ENCODE assay signal across 10 cellular contexts in the genomic region with DNA sequence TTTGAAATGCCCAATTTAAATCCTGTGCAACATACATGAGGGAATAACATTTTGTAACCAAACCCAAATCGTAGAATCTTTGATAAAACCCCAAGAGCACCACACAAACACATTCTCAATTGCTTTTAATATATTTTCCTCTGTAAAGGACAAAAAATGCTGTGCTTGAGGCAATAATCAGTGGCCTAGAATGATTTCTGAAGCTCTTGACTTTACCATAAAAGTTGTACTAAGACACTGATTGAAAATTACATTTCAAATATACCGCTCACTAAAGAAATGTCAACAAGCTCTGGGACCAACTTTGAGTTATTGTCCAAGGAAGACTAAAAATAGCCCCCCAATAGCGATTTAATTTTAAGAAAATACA. TPM values are rescaled to one million over a fixed set of nuclear protein-coding genes. Genes with fewer than 3 reads are reported as not detected.
DNase-seq lines count a peak whose midpoint lies in the region; ATAC-seq and TF ChIP-seq lines count a peak whose summit lies in the region.
"Had no signal": no experiment of that assay in that cellular context is flagged by ENCODE, and none has a peak within 500 bp of the region (broad histone marks: within the 10 kb centered on the region; RNA-seq: fewer than 3 reads in every experiment).

No MANE protein-coding gene starts in this region.

- peaks cover 21% of the 10 kb centered on the region for H3K4me1 Mint-ChIP-seq in activated CD4-positive, alpha-beta memory T cell treated with anti-CD3 and anti-CD28 coated beads, Interleukin-2, amount 10 ng/mL, durations not matched to agents 7 days and 5 days

- POLR2A ChIA-PET in AG04450 (lab: Yijun Ruan, JAX): no interaction called here
- POLR2A ChIA-PET in activated CD4-positive, alpha-beta memory T cell treated with anti-CD3 and anti-CD28 coated beads, Interleukin-2, amount 10 ng/mL, durations not matched to agents 7 days and 5 days (lab: Charles Lee): interaction anchor here (1.0 to 3.5 kb wide), 2 partner anchors 34 to 123 kb away, joined by 3 to 20 read pairs; partner anchors contain the start of gene TTC8

- peaks cover 4% of the 10 kb centered on the region for H3K27me3 Mint-ChIP-seq in activated CD4-positive, alpha-beta memory T cell treated with anti-CD3 and anti-CD28 coated beads, Interleukin-2, amount 10 ng/mL, durations not matched to agents 7 days and 5 days

- peak overlapping the region; percentile 91 for H2AFZ ChIP-seq in DND-41 (ENCODE audit: low read depth, low read length)

- CTCF ChIA-PET in AG04450 (lab: Charles Lee): interaction anchor here (1.6 kb wide), 1 partner anchor 124 kb away, joined by 5 read pairs; no protein-coding TSS in a partner anchor
- CTCF ChIA-PET in activated CD4-positive, alpha-beta memory T cell treated with anti-CD3 and anti-CD28 coated beads, Interleukin-2, amount 10 ng/mL, durations not matched to agents 7 days and 5 days (lab: Charles Lee): no interaction called here

- no peaks in the 10 kb centered on the region for H3K27me3 ChIP-seq in AG04450 (ENCODE audit: control insufficient read depth, insufficient read depth, low read length)
- H3K27me3 ChIP-seq in DND-41 (ENCODE audit: insufficient read depth, low read length, poor library complexity): no peaks in the 10 kb centered on the region
- H3K27me3 ChIP-seq in lower lobe of right lung (ENCODE audit: low read depth): no peaks in the 10 kb centered on the region

- no peaks in the 10 kb centered on the region for H4K20me1 ChIP-seq in DND-41 (ENCODE audit: insufficient read depth, low read length)

- peaks cover 6% of the 10 kb centered on the region for H3K9me3 Mint-ChIP-seq in activated CD4-positive, alpha-beta memory T cell treated with anti-CD3 and anti-CD28 coated beads, Interleukin-2, amount 10 ng/mL, durations not matched to agents 7 days and 5 days

- peaks cover 24% of the 10 kb centered on the region; the same call in 1 of the 2 replicates for H3K79me2 ChIP-seq in DND-41 (ENCODE audit: insufficient read depth, low read length)

- no peak for TF ChIP-seq CTCF in AG04450 (IDR thresholded peaks at IDR 0.05; ENCODE audit: low read depth, low read length)
- no peak for TF ChIP-seq CTCF in DND-41 (IDR thresholded peaks at IDR 0.05; ENCODE audit: borderline replicate concordance, extremely low read depth, low read length, poor library complexity, severe bottlenecking)
- no peak for TF ChIP-seq CTCF in lower lobe of right lung (IDR thresholded peaks at IDR 0.05)
- TF ChIP-seq CTCF in mucosa of descending colon (IDR thresholded peaks at IDR 0.05): no peak

- H3K9me3 ChIP-seq in AG04450 (ENCODE audit: control insufficient read depth, insufficient read depth, low read length): no peaks in the 10 kb centered on the region
- peaks cover 2% of the 10 kb centered on the region for H3K9me3 ChIP-seq in DND-41 (ENCODE audit: insufficient read depth, low read length, severe bottlenecking)
- no peaks in the 10 kb centered on the region for H3K9me3 ChIP-seq in lower lobe of right lung
- no peaks in the 10 kb centered on the region for H3K9me3 ChIP-seq in mucosa of descending colon

- intact Hi-C loops in lower lobe of right lung (cut with DNase I): no loop called here
- intact Hi-C loops in mucosa of descending colon (cut with DNase I, micrococcal nuclease): no loop called here

- H3K9ac ChIP-seq in DND-41 (ENCODE audit: low read depth, low read length): peak overlapping the region; percentile 81

- H3K36me3 ChIP-seq in DND-41 (ENCODE audit: insufficient read depth, low read length) (no peaks in the 10 kb centered on the region), lower lobe of right lung (no peaks in the 10 kb centered on the region), mucosa of descending colon (ENCODE audit: low read depth) (no peaks in the 10 kb centered on the region)
- H3K36me3 ChIP-seq: cardiac muscle cell had no signal

- peak overlapping the region; percentile 82 for H3K4me3 Mint-ChIP-seq in activated CD4-positive, alpha-beta memory T cell treated with anti-CD3 and anti-CD28 coated beads, Interleukin-2, amount 10 ng/mL, durations not matched to agents 7 days and 5 days

- no peak for ATAC-seq in DND-41 (ENCODE audit: insufficient read depth, low read depth)
- no peak for ATAC-seq in lower lobe of right lung
- ATAC-seq in HG03457 (IDR thresholded peaks at IDR 0.05; ENCODE audit: unreplicated experiment): no peak
- ATAC-seq in mucosa of descending colon: no peak

- H3K4me2 ChIP-seq in DND-41 (ENCODE audit: insufficient read depth, low read length): peak overlapping the region; percentile 100

- H3K4me1 ChIP-seq in DND-41 (ENCODE audit: insufficient read depth, low read length): peaks cover 31% of the 10 kb centered on the region
- peaks cover 13% of the 10 kb centered on the region for H3K4me1 ChIP-seq in lower lobe of right lung
- no peaks in the 10 kb centered on the region for H3K4me1 ChIP-seq in mucosa of descending colon (ENCODE audit: low read depth)

- H3K4me3 ChIP-seq in AG04450 (ENCODE audit: low read depth, low read length) (peak overlapping the region; percentile 75), DND-41 (ENCODE audit: low read depth in 1 of 2, low read length in 2 of 2) (peak overlapping the region; percentile 67 to 97; a peak in 3 of 4 replicates), lower lobe of right lung (peak overlapping the region; percentile 65), mucosa of descending colon (no peak overlapping the region)

- no peak overlapping the region for H3K27ac Mint-ChIP-seq in activated CD4-positive, alpha-beta memory T cell treated with anti-CD3 and anti-CD28 coated beads, Interleukin-2, amount 10 ng/mL, durations not matched to agents 7 days and 5 days

- H3K27ac ChIP-seq in AG04450 (ENCODE audit: low read depth, low read length): no peak overlapping the region
- H3K27ac ChIP-seq in DND-41 (ENCODE audit: low read length): no peak overlapping the region
- H3K27ac ChIP-seq in lower lobe of right lung: no peak overlapping the region
- H3K27ac ChIP-seq: cardiac muscle cell had no signal

- no peak for DNase-seq in AG04450 (ENCODE audit: low read depth, low spot score)
- no peak for DNase-seq in DND-41
- DNase-seq in activated CD4-positive, alpha-beta memory T cell treated with anti-CD3 and anti-CD28 coated beads, Interleukin-2, amount 10 ng/mL, durations not matched to agents 7 days and 5 days: no peak
- DNase-seq in lower lobe of right lung: no peak
- no peak for DNase-seq in DMS79 (lab: John Stamatoyannopoulos, UW)
- DNase-seq in stimulated activated CD4-positive, alpha-beta T cell treated with anti-CD3 and anti-CD28 coated beads, Interleukin-4, amount 100 ng/mL, for 4 hours: no peak
- DNase-seq in mucosa of descending colon: no peak
- DNase-seq: NCI-H187 treated with DMSO at 0.1 percent for 48 hours had no signal

- H3K36me3 Mint-ChIP-seq in activated CD4-positive, alpha-beta memory T cell treated with anti-CD3 and anti-CD28 coated beads, Interleukin-2, amount 10 ng/mL, durations not matched to agents 7 days and 5 days (ENCODE audit: low read depth): peaks cover 5% of the 10 kb centered on the region

RNA-seq across cellular contexts. Expression of gene EML5, which starts 1.5 kb away (rescaled TPM):
- 3.0 and 3.6 TPM in 2 replicates for polyA plus RNA-seq in AG04450 (2011; rRNA removed)
- 12.0 and 17.1 TPM in 2 replicates for polyA minus RNA-seq in AG04450 (2011; rRNA and poly(A)+ RNA removed)
- total RNA-seq in activated CD4-positive, alpha-beta memory T cell treated with anti-CD3 and anti-CD28 coated beads, Interleukin-2, amount 10 ng/mL, durations not matched to agents 7 days and 5 days: 1 to 10 TPM; 2.4 to 2.9 TPM
- total RNA-seq in lower lobe of right lung (2.4 TPM), mucosa of descending colon (1 to 10 TPM; 1.3 to 4.1 (median 1.4) TPM)

RNA-seq across cellular contexts. Expression of gene TTC8, which starts 33.2 kb away (rescaled TPM):
- polyA plus RNA-seq in AG04450 (2011; rRNA removed): 70.7 and 83.4 TPM in 2 replicates
- polyA minus RNA-seq in AG04450 (2011; rRNA and poly(A)+ RNA removed): 57.7 and 71.4 TPM in 2 replicates
- total RNA-seq in activated CD4-positive, alpha-beta memory T cell treated with anti-CD3 and anti-CD28 coated beads, Interleukin-2, amount 10 ng/mL, durations not matched to agents 7 days and 5 days: 1 to 10 TPM; 1.8 to 2.3 TPM
- total RNA-seq in lower lobe of right lung: 12.1 TPM
- total RNA-seq in mucosa of descending colon: 10 to 100 TPM; 12.5 to 20.2 (median 14.1) TPM
